21 cellular contexts compared by ENCODE assay signal in the genomic region with DNA sequence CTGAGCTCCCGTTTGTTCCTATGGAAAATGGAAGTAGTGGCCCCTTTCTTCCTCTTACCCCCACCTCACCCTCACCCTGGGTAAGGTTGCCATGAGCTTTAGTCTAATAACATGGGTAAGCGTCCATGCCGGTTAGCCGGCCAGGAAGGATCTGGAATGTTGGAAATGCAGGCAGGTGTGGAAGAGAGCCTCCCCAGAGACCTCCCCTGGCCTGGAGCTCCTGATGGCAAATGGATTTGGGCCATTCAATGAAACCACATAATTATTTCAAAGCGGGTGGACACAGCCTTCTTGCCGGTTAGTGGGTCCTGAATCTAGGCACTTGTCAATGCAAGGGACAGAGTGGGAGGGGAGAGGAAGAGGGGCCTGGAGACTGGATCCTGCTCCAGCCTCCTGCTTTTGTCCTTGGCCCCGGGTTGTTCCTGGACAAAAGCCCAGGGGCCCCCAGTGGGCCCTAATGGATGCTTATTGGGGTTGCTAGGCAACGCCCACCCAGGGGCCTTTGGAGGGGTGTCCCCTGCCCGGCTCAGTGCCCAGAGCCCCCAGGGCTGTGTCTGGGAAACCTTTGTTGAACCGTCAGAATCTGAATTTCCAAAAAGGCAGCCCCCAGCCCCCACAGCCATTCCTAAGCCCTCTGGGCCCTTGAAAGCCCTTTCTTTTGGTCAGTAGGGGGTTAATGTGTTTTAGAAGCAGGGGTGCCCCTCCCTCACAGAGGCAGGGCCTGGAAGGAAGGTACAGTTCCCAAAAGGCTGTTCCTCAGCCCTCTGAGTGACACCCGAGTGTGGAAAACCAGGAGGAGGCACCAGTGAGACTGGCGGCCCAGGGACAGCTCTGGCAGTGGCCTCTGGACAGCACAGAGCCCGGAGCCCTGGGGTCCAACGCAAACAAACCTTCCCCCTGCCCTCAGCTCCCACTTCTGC. TPM values are rescaled to one million over a fixed set of nuclear protein-coding genes. Genes with fewer than 3 reads are reported as not detected.
DNase-seq lines count a peak whose midpoint lies in the region; ATAC-seq and TF ChIP-seq lines count a peak whose summit lies in the region.
"Had no signal": no experiment of that assay in that cellular context is flagged by ENCODE, and none has a peak within 500 bp of the region (broad histone marks: within the 10 kb centered on the region; RNA-seq: fewer than 3 reads in every experiment).

No MANE protein-coding gene starts in this region.

- H4K20me1 ChIP-seq in Karpas-422 (ENCODE audit: insufficient read depth, low read depth, low read length) = no peaks in the 10 kb centered on the region; the same call in 1 of the 2 replicates
- no peaks in the 10 kb centered on the region for H4K20me1 ChIP-seq in hepatocyte (ENCODE audit: insufficient read depth, poor library complexity, severe bottlenecking)

- H3K4me1 Mint-ChIP-seq in nephron progenitor cell = peaks cover 64% of the 10 kb centered on the region
- H3K4me1 Mint-ChIP-seq in natural killer cell = no peaks in the 10 kb centered on the region
- H3K4me1 Mint-ChIP-seq: activated CD8-positive, alpha-beta memory T cell treated with anti-CD3 and anti-CD28 coated beads, Interleukin-2, amount 10 ng/mL, durations not matched to agents 7 days and 5 days; central memory CD8-positive, alpha-beta T cell had no signal

- H3K79me2 ChIP-seq in Karpas-422 (ENCODE audit: low read length) (no peaks in the 10 kb centered on the region), hepatocyte (no peaks in the 10 kb centered on the region)
- H3K79me2 ChIP-seq: parathyroid adenoma had no signal

- no peak for TF ChIP-seq POLR2A in testis (IDR thresholded peaks at IDR 0.05)

- 51% methylated on average over 14 of the region's 14 CpGs for WGBS in hepatocyte (ENCODE audit: low lambda C conversion rate, missing lambda C conversion rate)
- 70 to 81% methylated on average over 13 to 14 of the region's 14 CpGs for WGBS in testis, 2 donors

- H3K27me3 ChIP-seq in Karpas-422 (ENCODE audit: low read length) (no peaks in the 10 kb centered on the region), hepatocyte (peaks cover 7% of the 10 kb centered on the region), testis (no peaks in the 10 kb centered on the region)

- H3K9me3 ChIP-seq in Karpas-422 (ENCODE audit: low read length) (no peaks in the 10 kb centered on the region), hepatocyte (ENCODE audit: low read depth) (no peaks in the 10 kb centered on the region), testis (no peaks in the 10 kb centered on the region)
- H3K9me3 ChIP-seq: suprapubic skin had no signal

- intact Hi-C loops in natural killer cell (cut with micrococcal nuclease) = no loop called here
- intact Hi-C loops in testis (cut with DNase I; ENCODE audit: low total_unique reads) = no loop called here

- H3K9ac ChIP-seq in Karpas-422 (ENCODE audit: low read length) = 0 out of 2 replicates have a peak overlapping the region, but pooled peaks have one; percentile 11
- H3K9ac ChIP-seq: parathyroid adenoma had no signal

- H3K4me1 ChIP-seq in Karpas-422 (ENCODE audit: low read length) (peaks cover 17% of the 10 kb centered on the region), hepatocyte (ENCODE audit: insufficient read depth) (peaks cover 17% of the 10 kb centered on the region), testis (peaks cover 3% of the 10 kb centered on the region)

- H3K36me3 ChIP-seq in Karpas-422 (ENCODE audit: insufficient read depth, low read length) (no peaks in the 10 kb centered on the region), hepatocyte (replicated peaks; ENCODE audit: insufficient read depth, low read depth) (no peaks in the 10 kb centered on the region), testis (ENCODE audit: low read depth, missing control alignments) (no peaks in the 10 kb centered on the region)

- H3K4me2 ChIP-seq in Karpas-422 (ENCODE audit: low read depth, low read length, poor library complexity, severe bottlenecking) (no peak overlapping the region), hepatocyte (no peak overlapping the region)

- TF ChIP-seq CTCF in hepatocyte (IDR thresholded peaks at IDR 0.05; ENCODE audit: poor library complexity) (no peak), nephron progenitor cell (IDR thresholded peaks at IDR 0.05) (no peak), natural killer cell (IDR thresholded peaks at IDR 0.05) (no peak), testis (IDR thresholded peaks at IDR 0.05) (no peak)

- no peak overlapping the region for H3K27ac ChIP-seq in Karpas-422 (ENCODE audit: low read length)
- H3K27ac ChIP-seq in hepatocyte = peak overlapping the region; percentile 48
- H3K27ac ChIP-seq in testis = no peak overlapping the region
- H3K27ac ChIP-seq: parathyroid adenoma, suprapubic skin had no signal

- H3K36me3 Mint-ChIP-seq in nephron progenitor cell (ENCODE audit: low read depth) = no peaks in the 10 kb centered on the region
- no peaks in the 10 kb centered on the region for H3K36me3 Mint-ChIP-seq in natural killer cell
- H3K36me3 Mint-ChIP-seq: activated CD8-positive, alpha-beta memory T cell treated with anti-CD3 and anti-CD28 coated beads, Interleukin-2, amount 10 ng/mL, durations not matched to agents 7 days and 5 days had no signal

- peaks cover 51% of the 10 kb centered on the region for H3K27me3 Mint-ChIP-seq in nephron progenitor cell (ENCODE audit: low read depth, poor library complexity)
- H3K27me3 Mint-ChIP-seq in natural killer cell (ENCODE audit: low read depth in 2 of 2) = peaks cover 27% of the 10 kb centered on the region in 2 donors

- H2AFZ ChIP-seq in Karpas-422 (ENCODE audit: low read length) (no peak overlapping the region), hepatocyte (no peak overlapping the region)
- H2AFZ ChIP-seq: parathyroid adenoma had no signal

- H3K4me3 Mint-ChIP-seq in nephron progenitor cell (peak overlapping the region; percentile 8), natural killer cell (no peak overlapping the region)
- H3K4me3 Mint-ChIP-seq: activated CD8-positive, alpha-beta memory T cell treated with anti-CD3 and anti-CD28 coated beads, Interleukin-2, amount 10 ng/mL, durations not matched to agents 7 days and 5 days; activated naive CD8-positive, alpha-beta T cell treated with anti-CD3 and anti-CD28 coated beads, Interleukin-2, amount 50 U/mL, for 24 hours; central memory CD8-positive, alpha-beta T cell; effector memory CD8-positive, alpha-beta T cell had no signal

- ATAC-seq in natural killer cell (no peak), HG02623 (IDR thresholded peaks at IDR 0.05; ENCODE audit: unreplicated experiment) (no peak)
- ATAC-seq: activated CD8-positive, alpha-beta memory T cell treated with anti-CD3 and anti-CD28 coated beads, Interleukin-2, amount 10 ng/mL, durations not matched to agents 7 days and 5 days; activated naive CD8-positive, alpha-beta T cell treated with anti-CD3 and anti-CD28 coated beads, Interleukin-2, amount 50 U/mL, for 24 hours; effector memory CD8-positive, alpha-beta T cell; left ventricle myocardium superior had no signal

- no peaks in the 10 kb centered on the region for H3K9me2 ChIP-seq in Karpas-422 (replicated peaks; ENCODE audit: insufficient read depth, low read length)
- H3K9me2 ChIP-seq in hepatocyte (replicated peaks; ENCODE audit: insufficient read depth) = no peaks in the 10 kb centered on the region

- H3K27ac Mint-ChIP-seq in nephron progenitor cell = no peak overlapping the region
- no peak overlapping the region for H3K27ac Mint-ChIP-seq in natural killer cell
- H3K27ac Mint-ChIP-seq: activated CD8-positive, alpha-beta memory T cell treated with anti-CD3 and anti-CD28 coated beads, Interleukin-2, amount 10 ng/mL, durations not matched to agents 7 days and 5 days; activated naive CD8-positive, alpha-beta T cell treated with anti-CD3 and anti-CD28 coated beads, Interleukin-2, amount 50 U/mL, for 24 hours; activated T-helper 2 cell treated with anti-CD3 and anti-CD28 coated beads, Interferon-gamma antibody, Interleukin-2, Interleukin-4, amounts not matched to agents 10 μg/mL and 5 μg/mL and 100 μg/mL, durations not matched to agents 14 hours and 24 hours and 36 hours; effector memory CD8-positive, alpha-beta T cell had no signal

- H3K4me3 ChIP-seq in Karpas-422 (ENCODE audit: low read length) = no peak overlapping the region
- H3K4me3 ChIP-seq in hepatocyte = no peak overlapping the region
- no peak overlapping the region for H3K4me3 ChIP-seq in testis
- H3K4me3 ChIP-seq: suprapubic skin had no signal

- DNase-seq in DMS79 treated with DMSO at 0.1 percent for 48 hours (lab: John Stamatoyannopoulos, UW) (peak; percentile 73), Karpas-422 (no peak), hepatocyte (ENCODE audit: low spot score) (no peak), nephron progenitor cell (peak; percentile 38), NCI-H748 treated with DMSO at 0.1 percent for 48 hours (lab: John Stamatoyannopoulos, UW) (no peak), natural killer cell (no peak), testis (no peak)
- DNase-seq: activated CD4-positive, alpha-beta T cell treated with anti-CD3 and anti-CD28 coated beads for 1 hour; activated CD8-positive, alpha-beta memory T cell treated with anti-CD3 and anti-CD28 coated beads, Interleukin-2, amount 10 ng/mL, durations not matched to agents 7 days and 5 days; activated naive CD8-positive, alpha-beta T cell treated with anti-CD3 and anti-CD28 coated beads, Interleukin-2, amount 50 U/mL, for 24 hours; effector memory CD8-positive, alpha-beta T cell; GOT3; left ventricle myocardium superior; NCI-H146; stimulated activated CD4-positive, alpha-beta T cell treated with anti-CD3 and anti-CD28 coated beads, Interleukin-4, amount 100 ng/mL, for 24 hours; stimulated activated CD8-positive, alpha-beta memory T cell treated with anti-CD3 and anti-CD28 coated beads, Interleukin-4, amount 100 ng/mL, for 48 hours had no signal

- H3K9me3 Mint-ChIP-seq in nephron progenitor cell = no peaks in the 10 kb centered on the region
- H3K9me3 Mint-ChIP-seq in natural killer cell = no peaks in the 10 kb centered on the region
- H3K9me3 Mint-ChIP-seq: activated naive CD8-positive, alpha-beta T cell treated with anti-CD3 and anti-CD28 coated beads, Interleukin-2, amount 50 U/mL, for 24 hours; activated T-helper 2 cell treated with anti-CD3 and anti-CD28 coated beads, Interferon-gamma antibody, Interleukin-2, Interleukin-4, amounts not matched to agents 10 μg/mL and 5 μg/mL and 100 μg/mL, durations not matched to agents 14 hours and 24 hours and 36 hours; central memory CD8-positive, alpha-beta T cell; effector memory CD8-positive, alpha-beta T cell had no signal

RNA-seq across cellular contexts. Expression of a gene that starts 19.0 kb away (rescaled TPM):
- 0.07 TPM in 1 of 2 replicates, not detected in the other for total RNA-seq in Karpas-422 (2014; rRNA removed; shearing (Covaris generic); ENCODE audit: low replicate concordance)
- total RNA-seq in hepatocyte = 0.64 and 0.83 TPM in 2 replicates
- polyA plus RNA-seq in hepatocyte = 0.88 and 1.4 TPM in 2 replicates
- total RNA-seq in natural killer cell = not detected
- 1 to 10 TPM; 2.7 to 3.9 TPM for total RNA-seq in testis
- 1.0 TPM for polyA plus RNA-seq in testis (ENCODE audit: insufficient read depth, low read depth, low replicate concordance)
- total RNA-seq: activated T-helper 2 cell treated with anti-CD3 and anti-CD28 coated beads, Interferon-gamma antibody, Interleukin-2, Interleukin-4, amounts not matched to agents 10 μg/mL and 5 μg/mL and 100 μg/mL, durations not matched to agents 14 hours and 24 hours and 36 hours had no signal

RNA-seq across cellular contexts. Expression of a gene that starts 20.1 kb away (rescaled TPM):
- 0.52 and 1.3 TPM in 2 replicates for total RNA-seq in Karpas-422 (2014; rRNA removed; shearing (Covaris generic); ENCODE audit: low replicate concordance)
- 0.12 and 0.47 TPM in 2 replicates for total RNA-seq in hepatocyte
- polyA plus RNA-seq in hepatocyte = 1.7 and 2.3 TPM in 2 replicates
- total RNA-seq in natural killer cell = under 1 TPM; 0.09 to 0.45 (median 0.09) TPM
- 1 to 10 TPM; 4.2 to 4.6 TPM for total RNA-seq in testis
- polyA plus RNA-seq in testis (ENCODE audit: insufficient read depth, low read depth, low replicate concordance) = 2.5 TPM
- total RNA-seq: activated T-helper 2 cell treated with anti-CD3 and anti-CD28 coated beads, Interferon-gamma antibody, Interleukin-2, Interleukin-4, amounts not matched to agents 10 μg/mL and 5 μg/mL and 100 μg/mL, durations not matched to agents 14 hours and 24 hours and 36 hours had no signal

RNA-seq across cellular contexts. Expression of a gene that starts 60.0 kb away (rescaled TPM):
- total RNA-seq in Karpas-422 (2014; rRNA removed; shearing (Covaris generic); ENCODE audit: low replicate concordance) = 18.3 and 25.6 TPM in 2 replicates
- total RNA-seq in hepatocyte (32.8 and 37.8 TPM in 2 replicates), natural killer cell (1 to 10 TPM in 2 of 3 donors, under 1 TPM in 1; 0.73 to 4.3 (median 2.8) TPM), testis (10 to 100 TPM; 26.4 to 28.3 TPM)
- polyA plus RNA-seq in hepatocyte (33.8 and 47.2 TPM in 2 replicates), testis (ENCODE audit: insufficient read depth, low read depth, low replicate concordance) (25.6 TPM)

Comparison
In these comparisons a context has a peak if more than half of its experiments do, and no peak if none do; other contexts are left out.
1. DNase-seq: peak in DMS79 treated with DMSO at 0.1 percent for 48 hours (single experiment) and nephron progenitor cell (single experiment); none in Karpas-422 (single experiment), hepatocyte (single experiment), NCI-H748 treated with DMSO at 0.1 percent for 48 hours (single experiment), natural killer cell (single experiment) and testis (single experiment).